25 cellular contexts compared by ENCODE assay signal in genomic region chr5:169249001-169249400, GRCh38. TPM values are rescaled to one million over a fixed set of nuclear protein-coding genes. Genes with fewer than 3 reads are reported as not detected.
DNase-seq lines count a peak whose midpoint lies in the region; ATAC-seq and TF ChIP-seq lines count a peak whose summit lies in the region.
"Had no signal": no experiment of that assay in that cellular context is flagged by ENCODE, and none has a peak within 500 bp of the region (broad histone marks: within the 10 kb centered on the region; RNA-seq: fewer than 3 reads in every experiment).

No MANE protein-coding gene starts in this region.

- POLR2A ChIA-PET in SK-N-SH (lab: Yijun Ruan, JAX), result no interaction called here

- no peak overlapping the region for H3K9ac ChIP-seq in SK-N-SH
- H3K9ac ChIP-seq in adipocyte (ENCODE audit: low read length), result peak overlapping the region; percentile 79

- H3K9me3 ChIP-seq in SK-N-SH, result no peaks in the 10 kb centered on the region
- H3K9me3 ChIP-seq in adipocyte (ENCODE audit: control insufficient read depth, low read length), result no peaks in the 10 kb centered on the region
- no peaks in the 10 kb centered on the region for H3K9me3 ChIP-seq in suprapubic skin
- no peaks in the 10 kb centered on the region for H3K9me3 ChIP-seq in breast epithelium
- H3K9me3 ChIP-seq: BE2C, HAP-1, Peyer's patch, SJSA1 had no signal

- no peaks in the 10 kb centered on the region for H3K9me2 ChIP-seq in SK-N-SH

- H3K79me2 ChIP-seq in SK-N-SH (ENCODE audit: insufficient read depth), result no peaks in the 10 kb centered on the region

- no peak for TF ChIP-seq RAD21 in SK-N-SH (IDR thresholded peaks at IDR 0.05; ENCODE audit: low read length)

- H3K4me1 ChIP-seq in SK-N-SH (ENCODE audit: control insufficient read depth in 1 of 2, insufficient read depth in 2 of 2, low read depth in 1 of 2, low read length in 1 of 2) (peaks cover 5 to 31% of the 10 kb centered on the region in 2 experiments), adipocyte (ENCODE audit: control insufficient read depth, insufficient read depth, low read length) (peaks cover 46% of the 10 kb centered on the region), suprapubic skin (no peaks in the 10 kb centered on the region), breast epithelium (no peaks in the 10 kb centered on the region)
- H3K4me1 ChIP-seq: HAP-1, Peyer's patch had no signal

- no peaks in the 10 kb centered on the region for H4K20me1 ChIP-seq in SK-N-SH (ENCODE audit: insufficient read depth)

- TF ChIP-seq EP300 in SK-N-SH (IDR thresholded peaks at IDR 0.05; ENCODE audit: borderline replicate concordance in 1 of 2, low read depth in 1 of 2, low read length in 1 of 2), result no peak
- no peak for TF ChIP-seq EP300 in suprapubic skin (IDR thresholded peaks at IDR 0.05)

- 52% methylated on average over 1 of the region's 1 CpG for WGBS in SK-N-SH (ENCODE audit: low lambda C conversion rate)
- WGBS in suprapubic skin, result 35% methylated on average over 1 of the region's 1 CpG

- no peak overlapping the region for H3K4me3 ChIP-seq in SK-N-SH (ENCODE audit: low read depth in 2 of 2, low read length in 1 of 2)
- H3K4me3 ChIP-seq in adipocyte (ENCODE audit: low read length), result no peak overlapping the region
- no peak overlapping the region for H3K4me3 ChIP-seq in suprapubic skin
- H3K4me3 ChIP-seq in breast epithelium, result no peak overlapping the region
- H3K4me3 ChIP-seq: GM23338, HAP-1, Peyer's patch, SJSA1 had no signal

- CTCF ChIA-PET in SK-N-SH (lab: Yijun Ruan, JAX), result interaction anchor here (1.0 to 1.4 kb wide), 2 partner anchors 181 to 262 kb away, joined by 3 to 4 read pairs; no protein-coding TSS in a partner anchor

- no peak for DNase-seq in SK-N-SH
- no peak for DNase-seq in adipocyte (ENCODE audit: low read depth)
- DNase-seq in fibroblast of peridontal ligament (ENCODE audit: extremely low read depth), result peak; percentile 18
- no peak for DNase-seq in suprapubic skin (ENCODE audit: low spot score in 2 of 2)
- DNase-seq in AG08395 (ENCODE audit: low spot score), result no peak
- no peak for DNase-seq in breast epithelium (ENCODE audit: low spot score in 2 of 2)
- DNase-seq in stimulated activated CD4-positive, alpha-beta T cell treated with anti-CD3 and anti-CD28 coated beads, Interleukin-2, amount 100 ng/mL, for 24 hours, result no peak
- DNase-seq: BE2C; CD4-positive, CD25-positive, alpha-beta regulatory T cell; DMS 273 treated with DMSO at 0.1 percent for 48 hours; DMS79 treated with DMSO at 0.1 percent for 48 hours; KG1; NCI-H1092 treated with DMSO at 0.1 percent for 48 hours; NCI-H146; NCI-H2029; NCI-H2171; NCI-H345; NCI-H524 treated with DMSO at 0.1 percent for 48 hours; NCI-H82; Peyer's patch had no signal

- H3K27ac ChIP-seq in SK-N-SH (ENCODE audit: low read depth in 2 of 2, low read length in 1 of 2) (peak overlapping the region in 1 of 2 experiments; percentile 72; a peak in 1 of 4 replicates), suprapubic skin (peak overlapping the region; percentile 23), breast epithelium (peak overlapping the region in 1 of 2 donors; percentile 16)
- H3K27ac ChIP-seq: 22Rv1, Peyer's patch, SJSA1 had no signal

- H3K4me2 ChIP-seq in SK-N-SH, result no peak overlapping the region
- H3K4me2 ChIP-seq: GM23338 had no signal

- H3F3A ChIP-seq in SK-N-SH (replicated peaks; ENCODE audit: insufficient read depth), result peaks cover 11% of the 10 kb centered on the region

- no peak for ATAC-seq in SK-N-SH treated with all-trans-retinoic acid at 6 μM for 48 hours
- ATAC-seq: GM23338 had no signal

- TF ChIP-seq POLR2A in suprapubic skin (IDR thresholded peaks at IDR 0.05) (no peak), breast epithelium (IDR thresholded peaks at IDR 0.05) (no peak)

- intact Hi-C loops in breast epithelium (cut with DNase I; ENCODE audit: low total_unique reads), result no loop called here

- H3K36me3 ChIP-seq in SK-N-SH (replicated peaks in 1 of 2; ENCODE audit: control insufficient read depth in 1 of 2, insufficient read depth in 2 of 2, low read length in 1 of 2) (peaks cover 28 to 53% of the 10 kb centered on the region in 2 experiments), adipocyte (ENCODE audit: control insufficient read depth, insufficient read depth, low read length, severe bottlenecking) (peaks cover 51% of the 10 kb centered on the region), suprapubic skin (no peaks in the 10 kb centered on the region), breast epithelium (no peaks in the 10 kb centered on the region)
- H3K36me3 ChIP-seq: HAP-1, Peyer's patch, SJSA1 had no signal

- H3K27me3 ChIP-seq in SK-N-SH (ENCODE audit: insufficient read depth) (no peaks in the 10 kb centered on the region), adipocyte (replicated peaks; ENCODE audit: control insufficient read depth, insufficient read depth, low read length) (no peaks in the 10 kb centered on the region), suprapubic skin (no peaks in the 10 kb centered on the region), breast epithelium (no peaks in the 10 kb centered on the region)
- H3K27me3 ChIP-seq: BE2C, Peyer's patch, SJSA1 had no signal

- no peak overlapping the region for H2AFZ ChIP-seq in SK-N-SH (ENCODE audit: low read depth)
- H2AFZ ChIP-seq: GM23338 had no signal

- TF ChIP-seq CTCF in SK-N-SH (IDR thresholded peaks at IDR 0.05) (no peak), suprapubic skin (IDR thresholded peaks at IDR 0.05) (no peak), breast epithelium (IDR thresholded peaks at IDR 0.05) (no peak)

TF ChIP-seq in SK-N-SH treated with all-trans-retinoic acid at 6 μM for 48 hours, 23 proteins besides CTCF, POLR2A, EP300 and RAD21 (continues in another document):
- no peak for TF ChIP-seq TSHZ2 (CRISPR knock-in tag; IDR thresholded peaks at IDR 0.05)
- no peak for TF ChIP-seq ZFP3 (CRISPR knock-in tag; IDR thresholded peaks at IDR 0.05)
- TF ChIP-seq ISL1 (CRISPR knock-in tag; IDR thresholded peaks at IDR 0.05), result peak; percentile 91
- TF ChIP-seq TOX (CRISPR knock-in tag; IDR thresholded peaks at IDR 0.05; ENCODE audit: borderline replicate concordance), result no peak
- TF ChIP-seq ESRRG (CRISPR knock-in tag; IDR thresholded peaks at IDR 0.05), result no peak
- TF ChIP-seq GLIS3 (CRISPR knock-in tag; IDR thresholded peaks at IDR 0.05), result no peak
- no peak for TF ChIP-seq OSR1 (CRISPR knock-in tag; IDR thresholded peaks at IDR 0.05)

TF ChIP-seq in SK-N-SH, 30 proteins besides CTCF, POLR2A, EP300 and RAD21:
- no peak for TF ChIP-seq FOXM1 (IDR thresholded peaks at IDR 0.05; ENCODE audit: low read depth)
- no peak for TF ChIP-seq RXRA (IDR thresholded peaks at IDR 0.05; ENCODE audit: borderline replicate concordance, low read depth)
- no peak for TF ChIP-seq MEF2A (IDR thresholded peaks at IDR 0.05; ENCODE audit: borderline replicate concordance, low read depth)
- no peak for TF ChIP-seq GATA2 (CRISPR knock-in tag; IDR thresholded peaks at IDR 0.05)
- TF ChIP-seq SMC3 (IDR thresholded peaks at IDR 0.05; ENCODE audit: low read depth, low read length), result no peak
- TF ChIP-seq GABPA (IDR thresholded peaks at IDR 0.05; ENCODE audit: low read depth), result no peak
- no peak for TF ChIP-seq REST (IDR thresholded peaks at IDR 0.05; ENCODE audit: low read depth, low read length)

RNA-seq across cellular contexts. Expression of gene SLIT3, which starts 51.9 kb away (rescaled TPM):
- polyA plus RNA-seq in SK-N-SH (2012; rRNA removed), result 80.0 and 119 TPM in 2 replicates
- polyA plus RNA-seq in SK-N-SH (2012; cell fraction: cytosol; rRNA removed), result 65.8 and 110 TPM in 2 replicates
- polyA plus RNA-seq in SK-N-SH (2012; cell fraction: nucleus; rRNA removed), result 139 and 176 TPM in 2 replicates
- total RNA-seq in suprapubic skin (10 to 100 TPM; 10.8 to 30.8 (median 18.4) TPM), breast epithelium (100 to 1,000 TPM in 1 of 3 donors, 10 to 100 TPM in 2; 30.7 to 103 (median 54.1) TPM)
- total RNA-seq: CD4-positive, CD25-positive, alpha-beta regulatory T cell had no signal
- polyA plus RNA-seq: CD4-positive, CD25-positive, alpha-beta regulatory T cell had no signal
